ENCODE assay signal across 6 cellular contexts in genomic region chr2:155519731-155520130, GRCh38.
"Had no signal": no experiment of that assay in that cellular context is flagged by ENCODE, and none has a peak within 500 bp of the region (broad histone marks: within the 10 kb centered on the region; RNA-seq: fewer than 3 reads in every experiment).

No MANE protein-coding gene starts in this region.

- DNase-seq: H9, HCEC 1CT, HFFc6, IMR-90 had no signal

- H3K4me2 ChIP-seq: GM23338 had no signal

- ATAC-seq: GM23338, K562 had no signal

- H2AFZ ChIP-seq: GM23338 had no signal

- H3K4me3 ChIP-seq: GM23338, K562 had no signal
